ENCODE assay signal across 16 cellular contexts in genomic region chr6:138647006-138647405, GRCh38.
A peak's percentile ranks its signal among the peaks of the same experiment; 100 is the strongest.
DNase-seq lines count a peak whose midpoint lies in the region; ATAC-seq, FAIRE-seq and TF ChIP-seq lines count a peak whose summit lies in the region.
"Had no signal": no experiment of that assay in that cellular context is flagged by ENCODE, and none has a peak within 500 bp of the region (broad histone marks: within the 10 kb centered on the region; RNA-seq: fewer than 3 reads in every experiment).

No MANE protein-coding gene starts in this region.

- peak overlapping the region; percentile 78 for H3K4me2 ChIP-seq in astrocyte (ENCODE audit: low read length)
- H3K4me2 ChIP-seq in HepG2 (ENCODE audit: low read depth, low read length) = no peak overlapping the region
- H3K4me2 ChIP-seq: SK-N-SH had no signal

- intact Hi-C loops in activated naive CD4-positive, alpha-beta T cell treated with anti-CD3 and anti-CD28 coated beads for 36 hours (cut with micrococcal nuclease) = no loop called here
- intact Hi-C loops in HepG2 (cut with micrococcal nuclease; ENCODE audit: unreplicated experiment) = no loop called here

- no peaks in the 10 kb centered on the region for H3K9me3 Mint-ChIP-seq in astrocyte (ENCODE audit: unreplicated experiment)
- H3K9me3 Mint-ChIP-seq in activated naive CD4-positive, alpha-beta T cell treated with anti-CD3 and anti-CD28 coated beads for 36 hours = no peaks in the 10 kb centered on the region
- H3K9me3 Mint-ChIP-seq: activated naive CD8-positive, alpha-beta T cell treated with anti-CD3 and anti-CD28 coated beads, Interleukin-2, amount 10 ng/mL, durations not matched to agents 7 days and 5 days; CD4-positive, alpha-beta memory T cell had no signal

- H3K27me3 ChIP-seq in astrocyte (ENCODE audit: insufficient read depth, low read length) (no peaks in the 10 kb centered on the region), HepG2 (ENCODE audit: control insufficient read depth in 1 of 2, insufficient read depth in 2 of 2, low read length in 2 of 2) (no peaks in the 10 kb centered on the region)

- 90% methylated on average over 6 of the region's 6 CpGs for WGBS in HepG2 (ENCODE audit: low lambda C conversion rate)

- FAIRE-seq in astrocyte (lab: Jason Lieb, UNC) (no peak), HepG2 (lab: Jason Lieb, UNC) (no peak)

- H3K4me3 ChIP-seq in astrocyte (ENCODE audit: insufficient read depth, low read depth, low read length) = peak overlapping the region; percentile 38
- no peak overlapping the region for H3K4me3 ChIP-seq in HepG2 (replicated peaks in 1 of 3; ENCODE audit: insufficient read depth in 1 of 3, low read depth in 2 of 3, low read length in 3 of 3)
- H3K4me3 ChIP-seq: prostate gland had no signal

- H4K20me1 ChIP-seq in astrocyte (ENCODE audit: insufficient read depth, low read length) = no peaks in the 10 kb centered on the region
- H4K20me1 ChIP-seq in HepG2 (ENCODE audit: insufficient read depth, low read length) = no peaks in the 10 kb centered on the region

- H3K27me3 Mint-ChIP-seq in astrocyte (ENCODE audit: low read depth, unreplicated experiment) = no peaks in the 10 kb centered on the region
- peaks cover 8% of the 10 kb centered on the region for H3K27me3 Mint-ChIP-seq in activated naive CD4-positive, alpha-beta T cell treated with anti-CD3 and anti-CD28 coated beads for 36 hours (ENCODE audit: low read depth)
- H3K27me3 Mint-ChIP-seq: activated naive CD8-positive, alpha-beta T cell treated with anti-CD3 and anti-CD28 coated beads, Interleukin-2, amount 10 ng/mL, durations not matched to agents 7 days and 5 days had no signal

- peaks cover 3% of the 10 kb centered on the region for H3K79me2 ChIP-seq in astrocyte (ENCODE audit: insufficient read depth, low read length)
- H3K79me2 ChIP-seq in HepG2 (ENCODE audit: insufficient read depth, low read length) = no peaks in the 10 kb centered on the region

- no peak for TF ChIP-seq RAD21 in HepG2 (CRISPR knock-in tag; IDR thresholded peaks at IDR 0.05)

- no peak overlapping the region for H3K27ac Mint-ChIP-seq in astrocyte (ENCODE audit: unreplicated experiment)
- H3K27ac Mint-ChIP-seq in activated naive CD4-positive, alpha-beta T cell treated with anti-CD3 and anti-CD28 coated beads for 36 hours = no peak overlapping the region
- H3K27ac Mint-ChIP-seq: activated naive CD8-positive, alpha-beta T cell treated with anti-CD3 and anti-CD28 coated beads, Interleukin-2, amount 10 ng/mL, durations not matched to agents 7 days and 5 days; CD4-positive, alpha-beta memory T cell had no signal

- CTCF ChIA-PET in activated naive CD4-positive, alpha-beta T cell treated with anti-CD3 and anti-CD28 coated beads for 36 hours (lab: Charles Lee) = no interaction called here
- CTCF ChIA-PET in HepG2 (lab: Yijun Ruan, JAX; ENCODE audit: low intra/inter-chr PET ratio, low total read pairs) = no interaction called here

- H3K27ac ChIP-seq in astrocyte (ENCODE audit: low read depth, low read length) = no peak overlapping the region
- H3K27ac ChIP-seq in HepG2 (ENCODE audit: extremely low read length, insufficient read depth, low read length) = no peak overlapping the region
- H3K27ac ChIP-seq: prostate gland, WERI-Rb-1 had no signal

- H3K4me1 Mint-ChIP-seq in astrocyte (ENCODE audit: low read depth, unreplicated experiment) = no peaks in the 10 kb centered on the region
- no peaks in the 10 kb centered on the region for H3K4me1 Mint-ChIP-seq in activated naive CD4-positive, alpha-beta T cell treated with anti-CD3 and anti-CD28 coated beads for 36 hours (ENCODE audit: low read depth)
- H3K4me1 Mint-ChIP-seq: activated naive CD8-positive, alpha-beta T cell treated with anti-CD3 and anti-CD28 coated beads, Interleukin-2, amount 10 ng/mL, durations not matched to agents 7 days and 5 days; CD4-positive, alpha-beta memory T cell had no signal

- peak overlapping the region; percentile 38 for H3K9ac ChIP-seq in astrocyte (ENCODE audit: low read length)
- H3K9ac ChIP-seq in HepG2 (ENCODE audit: insufficient read depth, low read depth, low read length) = no peak overlapping the region
- H3K9ac ChIP-seq: SK-N-SH had no signal

- H3K36me3 ChIP-seq in astrocyte (ENCODE audit: insufficient read depth, low read length) = no peaks in the 10 kb centered on the region
- no peaks in the 10 kb centered on the region for H3K36me3 ChIP-seq in HepG2 (replicated peaks in 1 of 2; ENCODE audit: control insufficient read depth in 1 of 2, insufficient read depth in 2 of 2, low read length in 2 of 2)
- H3K36me3 ChIP-seq: prostate gland, WERI-Rb-1 had no signal

- no peak for TF ChIP-seq CTCF in astrocyte (IDR thresholded peaks at IDR 0.05; ENCODE audit: insufficient read depth, low read depth, low read length)
- no peak for TF ChIP-seq CTCF in HepG2 (CRISPR knock-in tag; IDR thresholded peaks at IDR 0.05)

- peaks cover 7% of the 10 kb centered on the region for H3K4me1 ChIP-seq in astrocyte (ENCODE audit: insufficient read depth, low read length)
- peaks cover 12% of the 10 kb centered on the region for H3K4me1 ChIP-seq in HepG2 (ENCODE audit: insufficient read depth, low read length)
- H3K4me1 ChIP-seq: prostate gland had no signal

- DNase-seq in EL (peak; percentile 66), astrocyte (ENCODE audit: low read depth) (peak; percentile 63), fibroblast of the conjunctiva (ENCODE audit: low read depth) (peak; percentile 59), pulmonary artery endothelial cell (ENCODE audit: low read depth, low spot score) (peak; percentile 60), nucleus accumbens (lab: John Stamatoyannopoulos, UW) (no peak), HepG2 (ENCODE audit: low spot score) (no peak)
- no peak for DNase-seq in activated naive CD4-positive, alpha-beta T cell treated with anti-CD3 and anti-CD28 coated beads for 36 hours
- DNase-seq in activated CD4-positive, alpha-beta T cell treated with anti-CD3 and anti-CD28 coated beads for 48 hours = no peak
- DNase-seq: activated CD8-positive, alpha-beta memory T cell treated with anti-CD3 and anti-CD28 coated beads, Interleukin-2, amount 50 U/mL, for 48 hours; activated naive CD8-positive, alpha-beta T cell treated with anti-CD3 and anti-CD28 coated beads, Interleukin-2, amount 10 ng/mL, durations not matched to agents 7 days and 5 days; CD4-positive, alpha-beta memory T cell; SK-N-SH; stimulated activated naive CD4-positive, alpha-beta T cell treated with Interleukin-2 at 50 U/mL for 16 hours; WERI-Rb-1 had no signal

- no peak for TF ChIP-seq POLR2A in HepG2 (IDR thresholded peaks at IDR 0.05; ENCODE audit: insufficient read depth in 1 of 2, low read depth in 2 of 2, low read length in 2 of 2)

- no peak overlapping the region for H3K4me3 Mint-ChIP-seq in astrocyte (ENCODE audit: unreplicated experiment)
- no peak overlapping the region for H3K4me3 Mint-ChIP-seq in activated naive CD4-positive, alpha-beta T cell treated with anti-CD3 and anti-CD28 coated beads for 36 hours
- H3K4me3 Mint-ChIP-seq: activated naive CD8-positive, alpha-beta T cell treated with anti-CD3 and anti-CD28 coated beads, Interleukin-2, amount 10 ng/mL, durations not matched to agents 7 days and 5 days; CD4-positive, alpha-beta memory T cell had no signal

- H3K9me3 ChIP-seq in astrocyte (ENCODE audit: insufficient read depth, low read depth, low read length) (no peaks in the 10 kb centered on the region), HepG2 (ENCODE audit: low read length) (no peaks in the 10 kb centered on the region)
- H3K9me3 ChIP-seq: prostate gland, SK-N-SH had no signal

- ATAC-seq in HepG2 = no peak
- ATAC-seq: HCT116 had no signal

- in situ Hi-C loops in HepG2 (cut with HindIII; ENCODE audit: extremely low pct_ligation_motif_present, low pct_unique_long_range_greater_than_20kb) = no loop called here

- no peak for TF ChIP-seq EP300 in HepG2 (IDR thresholded peaks at IDR 0.05; ENCODE audit: low read depth in 2 of 2, low read length in 2 of 2)
- no peak for TF ChIP-seq EP300 in HepG2 (CRISPR knock-in tag; IDR thresholded peaks at IDR 0.05; ENCODE audit: borderline replicate concordance)

- BruUV-seq in HepG2 (replicated peaks; lab: Mats Ljungman, UMichigan) = no TSS peak

- peaks cover 5% of the 10 kb centered on the region for H3K36me3 Mint-ChIP-seq in astrocyte (ENCODE audit: low read depth, unreplicated experiment)
- H3K36me3 Mint-ChIP-seq in activated naive CD4-positive, alpha-beta T cell treated with anti-CD3 and anti-CD28 coated beads for 36 hours (ENCODE audit: low read depth) = no peaks in the 10 kb centered on the region
- H3K36me3 Mint-ChIP-seq: activated naive CD8-positive, alpha-beta T cell treated with anti-CD3 and anti-CD28 coated beads, Interleukin-2, amount 10 ng/mL, durations not matched to agents 7 days and 5 days; CD4-positive, alpha-beta memory T cell had no signal

- POLR2A ChIA-PET in HepG2 (lab: Yijun Ruan, JAX) = no interaction called here

- H2AFZ ChIP-seq in astrocyte (ENCODE audit: low read depth, low read length) (peak overlapping the region; percentile 6), HepG2 (ENCODE audit: low read length) (no peak overlapping the region)

TF ChIP-seq in HepG2, 621 proteins besides CTCF, POLR2A, EP300 and RAD21:
- TF ChIP-seq BRD4 (CRISPR knock-in tag; IDR thresholded peaks at IDR 0.05) = no peak
- TF ChIP-seq ZNF562 (CRISPR knock-in tag; IDR thresholded peaks at IDR 0.05; ENCODE audit: borderline replicate concordance) = no peak
- TF ChIP-seq ATF7 (IDR thresholded peaks at IDR 0.05) = no peak
- TF ChIP-seq ATF7 (CRISPR knock-in tag; IDR thresholded peaks at IDR 0.05) = no peak
- no peak for TF ChIP-seq SAP130 (CRISPR knock-in tag; IDR thresholded peaks at IDR 0.05; ENCODE audit: low read depth)
- TF ChIP-seq BHLHE40 (IDR thresholded peaks at IDR 0.05; ENCODE audit: low read length) = no peak
- no peak for TF ChIP-seq KDM5B (CRISPR knock-in tag; IDR thresholded peaks at IDR 0.05; ENCODE audit: borderline replicate concordance)
- no peak for TF ChIP-seq ZNF430 (CRISPR knock-in tag; IDR thresholded peaks at IDR 0.05)
- no peak for TF ChIP-seq SCMH1 (CRISPR knock-in tag; IDR thresholded peaks at IDR 0.05; ENCODE audit: borderline replicate concordance)
- no peak for TF ChIP-seq FOXO1 (CRISPR knock-in tag; IDR thresholded peaks at IDR 0.05)
- no peak for TF ChIP-seq ZNF572 (CRISPR knock-in tag; IDR thresholded peaks at IDR 0.05)
- no peak for TF ChIP-seq PLSCR1 (CRISPR knock-in tag; IDR thresholded peaks at IDR 0.05; ENCODE audit: borderline replicate concordance)
- no peak for TF ChIP-seq MXI1 (IDR thresholded peaks at IDR 0.05; ENCODE audit: borderline replicate concordance, low read depth, low read length)
- no peak for TF ChIP-seq ZNF335 (CRISPR knock-in tag; IDR thresholded peaks at IDR 0.05)
- no peak for TF ChIP-seq KAT7 (CRISPR knock-in tag; IDR thresholded peaks at IDR 0.05; ENCODE audit: borderline replicate concordance)

Comparison
In these comparisons a context has a peak if more than half of its experiments do, and no peak if none do; other contexts are left out.
1. DNase-seq: peak in EL (single experiment), astrocyte (single experiment), fibroblast of the conjunctiva (single experiment) and pulmonary artery endothelial cell (single experiment); none in nucleus accumbens (0 of 56), activated naive CD4-positive, alpha-beta T cell treated with anti-CD3 and anti-CD28 coated beads for 36 hours (single experiment), activated CD4-positive, alpha-beta T cell treated with anti-CD3 and anti-CD28 coated beads for 48 hours (single experiment) and HepG2 (single experiment).